6 cellular contexts compared by ENCODE assay signal in the genomic region with DNA sequence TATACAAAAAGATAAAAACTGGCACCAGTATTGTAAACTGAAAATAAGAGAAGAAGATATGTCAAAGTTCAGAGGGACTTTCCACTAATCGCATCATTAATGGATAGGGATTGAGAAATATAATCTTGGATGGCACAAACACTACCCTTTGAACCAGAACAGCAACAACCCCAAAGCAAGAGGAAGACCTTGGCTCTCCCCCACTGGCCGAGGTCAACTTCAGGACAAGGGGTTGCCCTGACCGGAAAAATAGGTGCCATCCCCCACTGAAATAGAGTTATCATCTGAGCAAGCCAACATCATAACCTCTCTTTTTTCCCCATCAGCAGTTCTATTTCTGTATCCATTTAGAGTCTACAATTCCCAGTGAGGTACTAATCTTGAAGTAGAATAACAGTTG.
"Had no signal": no experiment of that assay in that cellular context is flagged by ENCODE, and none has a peak within 500 bp of the region (broad histone marks: within the 10 kb centered on the region; RNA-seq: fewer than 3 reads in every experiment).

No MANE protein-coding gene starts in this region.

- DNase-seq: IMR-90, KBM-7 had no signal

- H3K9ac ChIP-seq: KMS-11 had no signal

- H3K4me3 ChIP-seq: K562 had no signal

- ATAC-seq: K562 had no signal

- FAIRE-seq: HTR-8/SVneo, K562 had no signal

- H3K4me2 ChIP-seq: KMS-11 had no signal

- H3K27ac ChIP-seq: HL-60, KMS-11 had no signal
